ENCODE assay signal across 11 cellular contexts in the genomic region with DNA sequence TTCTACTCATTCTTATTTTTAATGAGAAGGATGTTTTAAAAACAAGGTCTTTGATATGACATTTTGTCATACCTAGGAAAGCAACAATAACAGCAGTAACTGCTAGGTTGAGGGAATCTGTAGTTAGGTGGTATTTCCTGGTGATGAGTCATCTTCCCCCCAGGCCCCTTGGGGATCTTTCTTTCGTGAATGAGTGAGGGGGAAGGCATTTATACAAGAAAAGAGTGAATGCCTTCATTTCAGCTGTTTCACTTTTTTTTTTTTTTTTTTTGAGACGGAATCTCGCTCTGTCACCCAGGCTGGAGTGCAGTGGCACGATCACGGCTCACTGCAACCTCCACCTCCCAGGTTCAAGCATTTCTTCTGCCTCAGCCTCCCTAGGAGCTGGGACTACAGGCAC.
DNase-seq lines count a peak whose midpoint lies in the region; ATAC-seq and FAIRE-seq lines count a peak whose summit lies in the region.
"Had no signal": no experiment of that assay in that cellular context is flagged by ENCODE, and none has a peak within 500 bp of the region (broad histone marks: within the 10 kb centered on the region; RNA-seq: fewer than 3 reads in every experiment).

No MANE protein-coding gene starts in this region.

- H3K36me3 Mint-ChIP-seq in T-helper 17 cell (ENCODE audit: low read depth), result peaks cover 3% of the 10 kb centered on the region

- 59 to 77% (median 63%) methylated on average over 4 to 5 of the region's 5 CpGs for WGBS in small intestine, 3 donors

- peaks cover 5 to 12% of the 10 kb centered on the region in 2 donors for H3K4me1 ChIP-seq in small intestine (ENCODE audit: control insufficient read depth in 2 of 2, insufficient read depth in 1 of 2, low read depth in 1 of 2, low read length in 1 of 2)

- DNase-seq in activated CD8-positive, alpha-beta memory T cell treated with anti-CD3 and anti-CD28 coated beads, Interleukin-2, amount 50 U/mL, for 4 hours, result peak; percentile 50
- no peak for DNase-seq in activated CD8-positive, alpha-beta memory T cell treated with anti-CD3 and anti-CD28 coated beads for 24 hours
- DNase-seq in T-helper 17 cell (no peak), glomerular visceral epithelial cell (ENCODE audit: extremely low spot score) (peak; percentile 86), NCI-H1417 treated with DMSO at 0.1 percent for 48 hours (lab: John Stamatoyannopoulos, UW) (no peak), small intestine (no peak), DMS79 (lab: John Stamatoyannopoulos, UW) (no peak)
- DNase-seq in stimulated activated naive CD8-positive, alpha-beta T cell treated with anti-CD3 and anti-CD28 coated beads, Interleukin-15, Interleukin-2, amounts not matched to agents 100 U/mL and 50 U/mL, for 24 hours, result peak; percentile 28
- DNase-seq: C1 segment of cervical spinal cord, NCI-H1048 had no signal

- peak overlapping the region; percentile 56 for H3K27ac Mint-ChIP-seq in T-helper 17 cell

- H3K27ac ChIP-seq in small intestine (ENCODE audit: low read depth in 1 of 2, low read length in 1 of 2), result no peak overlapping the region

- H3K4me3 ChIP-seq in small intestine (ENCODE audit: low read depth in 1 of 2, low read length in 2 of 2), result no peak overlapping the region

- no peak for ATAC-seq in T-helper 17 cell
- peak; percentile 72 for ATAC-seq in stimulated activated naive CD8-positive, alpha-beta T cell treated with anti-CD3 and anti-CD28 coated beads, Interleukin-15, Interleukin-2, amounts not matched to agents 100 U/mL and 50 U/mL, for 24 hours

- no peak overlapping the region for H3K4me3 Mint-ChIP-seq in T-helper 17 cell

- FAIRE-seq in small intestine (lab: Jason Lieb, UNC), result no peak
- FAIRE-seq: endometrium had no signal

- no peaks in the 10 kb centered on the region for H3K36me3 ChIP-seq in small intestine (ENCODE audit: control insufficient read depth in 2 of 2, insufficient read depth in 2 of 2, low read length in 2 of 2)

- peaks cover 42% of the 10 kb centered on the region for H3K4me1 Mint-ChIP-seq in T-helper 17 cell

- H3K27me3 ChIP-seq in small intestine (ENCODE audit: control insufficient read depth in 2 of 2, insufficient read depth in 2 of 2, low read length in 2 of 2), result no peaks in the 10 kb centered on the region

- H3K9me3 ChIP-seq in T-helper 17 cell (ENCODE audit: control insufficient read depth, low read length, poor library complexity, severe bottlenecking), result no peaks in the 10 kb centered on the region
- H3K9me3 ChIP-seq in small intestine (ENCODE audit: control insufficient read depth, low read depth), result no peaks in the 10 kb centered on the region

- H3K27me3 Mint-ChIP-seq in T-helper 17 cell, result no peaks in the 10 kb centered on the region

Comparison
In these comparisons a context has a peak if more than half of its experiments do, and no peak if none do; other contexts are left out.
1. DNase-seq: peak in activated CD8-positive, alpha-beta memory T cell treated with anti-CD3 and anti-CD28 coated beads, Interleukin-2, amount 50 U/mL, for 4 hours (single experiment), glomerular visceral epithelial cell (single experiment) and stimulated activated naive CD8-positive, alpha-beta T cell treated with anti-CD3 and anti-CD28 coated beads, Interleukin-15, Interleukin-2, amounts not matched to agents 100 U/mL and 50 U/mL, for 24 hours (single experiment); none in activated CD8-positive, alpha-beta memory T cell treated with anti-CD3 and anti-CD28 coated beads for 24 hours (single experiment), T-helper 17 cell (0 of 3), NCI-H1417 treated with DMSO at 0.1 percent for 48 hours (single experiment), small intestine (single experiment) and DMS79 (single experiment).